ENCODE assay signal across 2 cellular contexts in the genomic region with DNA sequence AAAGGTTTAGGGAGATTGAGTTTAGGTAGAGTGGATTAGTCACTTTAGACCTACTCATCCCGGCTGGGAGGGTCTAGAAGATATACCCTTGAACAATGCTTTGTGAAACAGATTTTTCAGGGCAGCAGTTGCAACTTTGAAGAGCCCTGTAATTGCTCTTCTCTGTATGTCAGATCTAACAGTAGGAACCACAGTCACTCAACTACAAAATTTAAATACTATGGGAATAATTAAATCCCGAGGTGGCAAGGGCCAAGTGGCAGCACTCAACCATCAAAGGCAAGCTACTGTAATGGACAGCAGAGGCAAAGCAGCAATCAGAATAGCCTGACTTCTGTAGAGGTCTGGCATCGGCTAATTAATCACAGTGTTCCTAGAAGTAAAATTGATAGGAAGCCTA.
DNase-seq lines count a peak whose midpoint lies in the region; TF ChIP-seq lines count a peak whose summit lies in the region.
"Not testable (repeated sequence)": the region's sequence is repeated elsewhere in the genome, so short reads cannot be mapped to it uniquely, and the experiment has no call there.

No MANE protein-coding gene starts in this region.

- H3K36me3 ChIP-seq in HEK293 (ENCODE audit: control insufficient read depth in 2 of 2, insufficient read depth in 1 of 2, low read length in 2 of 2), result not testable (repeated sequence)

- H3K27ac ChIP-seq in HEK293 (ENCODE audit: extremely low read depth, low read depth, low read length), result not testable (repeated sequence)

- DNase-seq in NCI-H82 (lab: John Stamatoyannopoulos, UW), result peak; percentile 21

- POLR2A ChIA-PET in HEK293 (lab: Yijun Ruan, JAX), result not testable (repeated sequence)

- not testable (repeated sequence) for TF ChIP-seq CTCF in HEK293 (tag by site-specific recombination; IDR thresholded peaks at IDR 0.05)

- H3K4me1 ChIP-seq in HEK293 (ENCODE audit: control insufficient read depth, insufficient read depth, low read length), result not testable (repeated sequence)

- not testable (repeated sequence) for H3K4me3 ChIP-seq in HEK293 (ENCODE audit: low read depth, low read length)

- not testable (repeated sequence) for H3K9me3 ChIP-seq in HEK293 (ENCODE audit: control insufficient read depth, insufficient read depth, low read depth, low read length)

- CTCF ChIA-PET in HEK293 (lab: Yijun Ruan, JAX), result not testable (repeated sequence)

TF ChIP-seq in HEK293, 187 proteins besides CTCF, POLR2A, EP300 and RAD21:
- peak; percentile 98 for TF ChIP-seq ZNF302 (tag by site-specific recombination; IDR thresholded peaks at IDR 0.05; ENCODE audit: low read depth)
